Comparison of ENCODE assay signal across 19 cellular contexts in genomic region chr2:235462415-235462790, GRCh38.
"Had no signal": no experiment of that assay in that cellular context is flagged by ENCODE, and none has a peak within 500 bp of the region (broad histone marks: within the 10 kb centered on the region; RNA-seq: fewer than 3 reads in every experiment).

No MANE protein-coding gene starts in this region.

- H3K4me3 Mint-ChIP-seq: naive thymus-derived CD8-positive, alpha-beta T cell; stimulated activated naive B cell treated with anti-CD40 and anti-IgM and Interleukin-4, amounts not matched to agents 10 μg/mL and 1 μg/mL and 100 μg/mL, for 72 hours; stimulated activated naive CD8-positive, alpha-beta T cell treated with anti-CD3 and anti-CD28 coated beads, Interleukin-15, Interleukin-2, amounts not matched to agents 100 ng/mL and 50 ng/mL, for 24 hours had no signal

- H3K9me3 ChIP-seq: neutrophil, pancreas, right atrium auricular region, sigmoid colon, suprapubic skin, transverse colon, upper lobe of right lung, uterus had no signal

- ATAC-seq: left lobe of liver; naive thymus-derived CD8-positive, alpha-beta T cell; pancreas; stimulated activated naive B cell treated with anti-CD40 and anti-IgM and Interleukin-4, amounts not matched to agents 10 μg/mL and 1 μg/mL and 100 μg/mL, for 72 hours; upper lobe of right lung had no signal

- H3K27me3 ChIP-seq: dorsolateral prefrontal cortex, neutrophil, pancreas, right atrium auricular region, transverse colon, upper lobe of right lung, uterus had no signal

- H3K9me3 Mint-ChIP-seq: stimulated activated naive CD8-positive, alpha-beta T cell treated with anti-CD3 and anti-CD28 coated beads, Interleukin-15, Interleukin-2, amounts not matched to agents 100 ng/mL and 50 ng/mL, for 24 hours had no signal

- H3K4me1 Mint-ChIP-seq: naive thymus-derived CD8-positive, alpha-beta T cell; stimulated activated naive B cell treated with anti-CD40 and anti-IgM and Interleukin-4, amounts not matched to agents 10 μg/mL and 1 μg/mL and 100 μg/mL, for 72 hours had no signal

- DNase-seq: cerebellar nuclear complex; effector CD4-positive, alpha-beta T cell; kidney; mesendoderm; midbrain; naive thymus-derived CD8-positive, alpha-beta T cell; pancreas; sigmoid colon; stimulated activated naive B cell treated with anti-CD40 and anti-IgM and Interleukin-4, amounts not matched to agents 10 μg/mL and 1 μg/mL and 100 μg/mL, for 72 hours; transverse colon; upper lobe of right lung; uterus had no signal

- H3K4me1 ChIP-seq: right atrium auricular region, sigmoid colon, suprapubic skin, transverse colon, upper lobe of right lung, uterus had no signal

- H3K36me3 Mint-ChIP-seq: naive thymus-derived CD8-positive, alpha-beta T cell; stimulated activated naive B cell treated with anti-CD40 and anti-IgM and Interleukin-4, amounts not matched to agents 10 μg/mL and 1 μg/mL and 100 μg/mL, for 72 hours had no signal

- H3K27ac ChIP-seq: neutrophil, pancreas, right atrium auricular region, sigmoid colon, suprapubic skin, transverse colon, upper lobe of right lung, uterus had no signal

- H3K27ac Mint-ChIP-seq: progenitor cell of endocrine pancreas; stimulated activated naive B cell treated with anti-CD40 and anti-IgM and Interleukin-4, amounts not matched to agents 10 μg/mL and 1 μg/mL and 100 μg/mL, for 72 hours; stimulated activated naive CD8-positive, alpha-beta T cell treated with anti-CD3 and anti-CD28 coated beads, Interleukin-15, Interleukin-2, amounts not matched to agents 100 ng/mL and 50 ng/mL, for 24 hours had no signal

- H3K4me3 ChIP-seq: pancreas, right atrium auricular region, sigmoid colon, suprapubic skin, transverse colon, upper lobe of right lung, uterus had no signal

- H3K36me3 ChIP-seq: neutrophil, pancreas, right atrium auricular region, sigmoid colon, suprapubic skin, transverse colon, upper lobe of right lung, uterus had no signal
